Comparison of ENCODE assay signal across 13 cellular contexts in genomic region chr3:185225523-185225922, GRCh38. TPM values are rescaled to one million over a fixed set of nuclear protein-coding genes. Genes with fewer than 3 reads are reported as not detected.
DNase-seq lines count a peak whose midpoint lies in the region; ATAC-seq and TF ChIP-seq lines count a peak whose summit lies in the region.
"Had no signal": no experiment of that assay in that cellular context is flagged by ENCODE, and none has a peak within 500 bp of the region (broad histone marks: within the 10 kb centered on the region; RNA-seq: fewer than 3 reads in every experiment).

No MANE protein-coding gene starts in this region.

- H3K9me3 Mint-ChIP-seq in stimulated activated naive B cell treated with anti-CD40 and anti-IgM and Interleukin-4, amounts not matched to agents 10 μg/mL and 1 μg/mL and 100 μg/mL, for 72 hours, result no peaks in the 10 kb centered on the region
- H3K9me3 Mint-ChIP-seq in natural killer cell treated with Interleukin-12 subunit alpha and Interleukin-12 subunit beta and Interleukin-15 and Interleukin-18, amount 100 ng/mL, for 72 hours, result no peaks in the 10 kb centered on the region
- H3K9me3 Mint-ChIP-seq: central memory CD8-positive, alpha-beta T cell had no signal

- no peaks in the 10 kb centered on the region for H3K4me1 Mint-ChIP-seq in stimulated activated naive B cell treated with anti-CD40 and anti-IgM and Interleukin-4, amounts not matched to agents 10 μg/mL and 1 μg/mL and 100 μg/mL, for 72 hours
- no peaks in the 10 kb centered on the region for H3K4me1 Mint-ChIP-seq in natural killer cell treated with Interleukin-12 subunit alpha and Interleukin-12 subunit beta and Interleukin-15 and Interleukin-18, amount 100 ng/mL, for 72 hours (ENCODE audit: low read depth in 2 of 2)
- H3K4me1 Mint-ChIP-seq: central memory CD8-positive, alpha-beta T cell had no signal

- H3K27ac Mint-ChIP-seq in stimulated activated naive B cell treated with anti-CD40 and anti-IgM and Interleukin-4, amounts not matched to agents 10 μg/mL and 1 μg/mL and 100 μg/mL, for 72 hours, result no peak overlapping the region
- H3K27ac Mint-ChIP-seq in natural killer cell treated with Interleukin-12 subunit alpha and Interleukin-12 subunit beta and Interleukin-15 and Interleukin-18, amount 100 ng/mL, for 72 hours, result no peak overlapping the region

- CTCF ChIA-PET in HEK293T (lab: Yijun Ruan, JAX), result no interaction called here

- peak; percentile 4 for DNase-seq in A172 (ENCODE audit: low spot score)
- peak; percentile 81 for DNase-seq in HCEC 1CT
- peak; percentile 75 for DNase-seq in astrocyte of the hippocampus (ENCODE audit: low read depth, low spot score)
- DNase-seq in hepatic stellate cell (ENCODE audit: low spot score), result peak; percentile 39
- no peak for DNase-seq in HEK293T (ENCODE audit: extremely low spot score)
- no peak for DNase-seq in stimulated activated naive B cell treated with anti-CD40 and anti-IgM and Interleukin-4, amounts not matched to agents 10 μg/mL and 1 μg/mL and 100 μg/mL, for 72 hours
- no peak for DNase-seq in natural killer cell treated with Interleukin-12 subunit alpha and Interleukin-12 subunit beta and Interleukin-15 and Interleukin-18, amount 100 ng/mL, for 72 hours (ENCODE audit: low spot score)
- DNase-seq: activated naive CD4-positive, alpha-beta T cell treated with Interleukin-2 at 50 U/mL for 16 hours; Caco-2; left lung; NCI-H2029 had no signal

- no peak for ATAC-seq in stimulated activated naive B cell treated with anti-CD40 and anti-IgM and Interleukin-4, amounts not matched to agents 10 μg/mL and 1 μg/mL and 100 μg/mL, for 72 hours (replicated peaks)
- no peak for ATAC-seq in natural killer cell treated with Interleukin-12 subunit alpha and Interleukin-12 subunit beta and Interleukin-15 and Interleukin-18, amount 100 ng/mL, for 72 hours
- ATAC-seq in activated CD4-positive, CD25-positive, alpha-beta regulatory T cell treated with anti-CD3 and anti-CD28 coated beads, Interleukin-2, amount 50 U/mL, for 24 hours, result no peak
- ATAC-seq: left lung had no signal

- peaks cover 2 to 3% of the 10 kb centered on the region in 2 donors for H3K36me3 Mint-ChIP-seq in stimulated activated naive B cell treated with anti-CD40 and anti-IgM and Interleukin-4, amounts not matched to agents 10 μg/mL and 1 μg/mL and 100 μg/mL, for 72 hours
- no peaks in the 10 kb centered on the region for H3K36me3 Mint-ChIP-seq in natural killer cell treated with Interleukin-12 subunit alpha and Interleukin-12 subunit beta and Interleukin-15 and Interleukin-18, amount 100 ng/mL, for 72 hours

- no peak overlapping the region for H3K4me3 Mint-ChIP-seq in stimulated activated naive B cell treated with anti-CD40 and anti-IgM and Interleukin-4, amounts not matched to agents 10 μg/mL and 1 μg/mL and 100 μg/mL, for 72 hours
- no peak overlapping the region for H3K4me3 Mint-ChIP-seq in natural killer cell treated with Interleukin-12 subunit alpha and Interleukin-12 subunit beta and Interleukin-15 and Interleukin-18, amount 100 ng/mL, for 72 hours
- H3K4me3 Mint-ChIP-seq: central memory CD8-positive, alpha-beta T cell had no signal

- no peaks in the 10 kb centered on the region for H3K27me3 Mint-ChIP-seq in stimulated activated naive B cell treated with anti-CD40 and anti-IgM and Interleukin-4, amounts not matched to agents 10 μg/mL and 1 μg/mL and 100 μg/mL, for 72 hours
- peaks cover 0 to 9% of the 10 kb centered on the region in 2 donors for H3K27me3 Mint-ChIP-seq in natural killer cell treated with Interleukin-12 subunit alpha and Interleukin-12 subunit beta and Interleukin-15 and Interleukin-18, amount 100 ng/mL, for 72 hours
- H3K27me3 Mint-ChIP-seq: central memory CD8-positive, alpha-beta T cell had no signal

- POLR2A ChIA-PET in HEK293T (lab: Yijun Ruan, JAX), result no interaction called here

TF ChIP-seq in HEK293T, 16 proteins besides CTCF, POLR2A, EP300 and RAD21:
- TF ChIP-seq NFRKB (IDR thresholded peaks at IDR 0.05) (no peak), FOXK2 (IDR thresholded peaks at IDR 0.05) (no peak), PKNOX1 (IDR thresholded peaks at IDR 0.05) (no peak), L3MBTL2 (conservative IDR thresholded peaks at IDR 0.05) (no peak), ARNT (IDR thresholded peaks at IDR 0.05) (no peak)
TF ChIP-seq in HEK293T: peak in this region for 0.

RNA-seq across cellular contexts. Expression of gene EHHADH, which starts 28.3 kb away (rescaled TPM):
- 2.3 and 10.2 TPM in 2 replicates for total RNA-seq in A172 (2014; rRNA removed; shearing (Covaris generic))
- total RNA-seq in natural killer cell treated with Interleukin-12 subunit alpha and Interleukin-12 subunit beta and Interleukin-15 and Interleukin-18, amount 100 ng/mL, for 72 hours, result 1 to 10 TPM in 1 of 2 donors, under 1 TPM in 1; 0.64 to 1.1 TPM

Comparison
In these comparisons a context has a peak if more than half of its experiments do, and no peak if none do; other contexts are left out.
1. DNase-seq: peak in A172 (single experiment), HCEC 1CT (single experiment), astrocyte of the hippocampus (single experiment) and hepatic stellate cell (single experiment); none in HEK293T (single experiment), stimulated activated naive B cell treated with anti-CD40 and anti-IgM and Interleukin-4, amounts not matched to agents 10 μg/mL and 1 μg/mL and 100 μg/mL, for 72 hours (single experiment) and natural killer cell treated with Interleukin-12 subunit alpha and Interleukin-12 subunit beta and Interleukin-15 and Interleukin-18, amount 100 ng/mL, for 72 hours (single experiment).